In the genomic region with DNA sequence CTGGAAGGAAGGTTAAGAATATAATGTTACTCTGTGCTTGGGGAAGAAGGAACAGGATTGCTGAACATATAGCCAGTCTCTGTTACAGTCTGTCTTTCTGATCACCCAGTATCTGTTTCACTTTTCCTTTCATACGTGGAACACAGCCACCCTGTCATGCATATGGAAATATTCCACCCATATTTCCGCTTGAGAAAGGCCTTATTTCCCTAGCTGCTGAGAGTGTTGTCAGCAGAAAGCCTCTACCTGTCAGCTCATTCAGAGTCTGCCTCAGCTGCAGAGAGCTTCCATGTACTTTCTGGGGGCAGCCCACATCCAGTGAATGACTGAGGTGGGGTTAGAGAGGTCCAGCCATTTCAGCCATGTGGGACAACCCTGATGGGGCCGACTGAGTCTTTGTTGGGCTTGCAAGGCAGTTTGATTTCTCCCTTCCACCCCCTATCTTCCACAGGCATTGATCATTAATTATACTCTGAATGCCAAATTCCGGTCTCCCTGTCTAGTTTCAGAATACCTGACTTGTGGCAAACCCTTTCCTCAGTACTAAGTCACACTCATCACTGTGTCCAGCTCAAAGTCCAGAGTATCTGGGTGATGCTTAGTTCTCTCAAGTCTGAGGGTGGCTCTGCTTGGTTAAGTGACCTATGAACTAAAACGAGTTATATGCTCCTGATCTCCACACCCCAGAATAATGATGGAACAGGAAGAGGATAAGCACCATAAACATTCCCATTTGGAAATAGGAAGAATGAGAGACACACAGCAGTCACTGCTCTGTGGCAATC, we compare ENCODE assay signal across 10 cellular contexts. TPM values are rescaled to one million over a fixed set of nuclear protein-coding genes. Genes with fewer than 3 reads are reported as not detected.
DNase-seq lines count a peak whose midpoint lies in the region; ATAC-seq, FAIRE-seq and TF ChIP-seq lines count a peak whose summit lies in the region.
"Had no signal": no experiment of that assay in that cellular context is flagged by ENCODE, and none has a peak within 500 bp of the region (broad histone marks: within the 10 kb centered on the region; RNA-seq: fewer than 3 reads in every experiment).

No MANE protein-coding gene starts in this region.

- no peak for TF ChIP-seq EP300 in tibial nerve (IDR thresholded peaks at IDR 0.05)

- H3K9me3 ChIP-seq in pancreas = no peaks in the 10 kb centered on the region
- no peaks in the 10 kb centered on the region for H3K9me3 ChIP-seq in tibial nerve

- no peak overlapping the region for H3K4me3 ChIP-seq in pancreas
- H3K4me3 ChIP-seq in tibial nerve = no peak overlapping the region

- TF ChIP-seq POLR2A in GM12892 (IDR thresholded peaks at IDR 0.05; ENCODE audit: low read depth, low read length) (no peak; the same call in 1 of the 2 replicates), tibial nerve (IDR thresholded peaks at IDR 0.05) (no peak), erythroblast (IDR thresholded peaks at IDR 0.05; ENCODE audit: low read length) (no peak)

- no peaks in the 10 kb centered on the region for H3K36me3 ChIP-seq in pancreas
- no peaks in the 10 kb centered on the region for H3K36me3 ChIP-seq in tibial nerve

- POLR2A ChIA-PET in activated naive CD8-positive, alpha-beta T cell treated with anti-CD3 and anti-CD28 coated beads, Interleukin-2, amount 10 ng/mL, durations not matched to agents 7 days and 5 days (lab: Charles Lee) = interaction anchor here (1.5 kb wide), 1 partner anchor 23 kb away, joined by 5 read pairs; a partner anchor contains a TSS

- ATAC-seq in GM19395 (IDR thresholded peaks at IDR 0.05; ENCODE audit: unreplicated experiment) (peak; percentile 96), HG03135 (IDR thresholded peaks at IDR 0.05; ENCODE audit: unreplicated experiment) (peak; percentile 94), pancreas (no peak)
- peak; percentile 67 for ATAC-seq in activated naive CD8-positive, alpha-beta T cell treated with anti-CD3 and anti-CD28 coated beads, Interleukin-2, amount 10 ng/mL, durations not matched to agents 7 days and 5 days (ENCODE audit: low read depth)

- TF ChIP-seq CTCF in pancreas (IDR thresholded peaks at IDR 0.05) = no peak
- TF ChIP-seq CTCF in tibial nerve (IDR thresholded peaks at IDR 0.05) = no peak

- H3K27ac ChIP-seq in pancreas (no peak overlapping the region), tibial nerve (no peak overlapping the region)

- H3K4me1 Mint-ChIP-seq in activated naive CD8-positive, alpha-beta T cell treated with anti-CD3 and anti-CD28 coated beads, Interleukin-2, amount 10 ng/mL, durations not matched to agents 7 days and 5 days = peaks cover 22% of the 10 kb centered on the region

- H3K27me3 Mint-ChIP-seq in activated naive CD8-positive, alpha-beta T cell treated with anti-CD3 and anti-CD28 coated beads, Interleukin-2, amount 10 ng/mL, durations not matched to agents 7 days and 5 days = no peaks in the 10 kb centered on the region

- 48 to 64% methylated on average over 5 of the region's 5 CpGs for WGBS in pancreas, 2 donors
- WGBS in tibial nerve, 2 donors = 57 to 88% methylated on average over 5 of the region's 5 CpGs

- DNase-seq in GM12892 (ENCODE audit: insufficient read length) (no peak), pancreas (no peak), glomerular visceral epithelial cell (ENCODE audit: extremely low spot score) (no peak), tibial nerve (ENCODE audit: low spot score in 2 of 2) (no peak), erythroblast (lab: John Stamatoyannopoulos, UW) (no peak)
- DNase-seq in activated naive CD8-positive, alpha-beta T cell treated with anti-CD3 and anti-CD28 coated beads, Interleukin-2, amount 10 ng/mL, durations not matched to agents 7 days and 5 days = no peak
- DNase-seq: NCI-H187 had no signal

- H3K27ac Mint-ChIP-seq in activated naive CD8-positive, alpha-beta T cell treated with anti-CD3 and anti-CD28 coated beads, Interleukin-2, amount 10 ng/mL, durations not matched to agents 7 days and 5 days = peak overlapping the region; percentile 67

- FAIRE-seq in GM12892 (lab: Jason Lieb, UNC) (peak; percentile 87), pancreas (lab: Jason Lieb, UNC) (no peak)
- FAIRE-seq: G401.6 had no signal

- H3K4me1 ChIP-seq in pancreas (no peaks in the 10 kb centered on the region), tibial nerve (no peaks in the 10 kb centered on the region)

- intact Hi-C loops in pancreas (cut with DNase I) = no loop called here

- H3K9me3 Mint-ChIP-seq in activated naive CD8-positive, alpha-beta T cell treated with anti-CD3 and anti-CD28 coated beads, Interleukin-2, amount 10 ng/mL, durations not matched to agents 7 days and 5 days = no peaks in the 10 kb centered on the region

- H3K36me3 Mint-ChIP-seq in activated naive CD8-positive, alpha-beta T cell treated with anti-CD3 and anti-CD28 coated beads, Interleukin-2, amount 10 ng/mL, durations not matched to agents 7 days and 5 days = peaks cover 2% of the 10 kb centered on the region

- H3K4me3 Mint-ChIP-seq in activated naive CD8-positive, alpha-beta T cell treated with anti-CD3 and anti-CD28 coated beads, Interleukin-2, amount 10 ng/mL, durations not matched to agents 7 days and 5 days = peak overlapping the region; percentile 32

- no peaks in the 10 kb centered on the region for H3K27me3 ChIP-seq in pancreas
- H3K27me3 ChIP-seq in tibial nerve = no peaks in the 10 kb centered on the region

RNA-seq across cellular contexts. Expression of a gene that starts 6.6 kb away (rescaled TPM):
- polyA plus RNA-seq in GM12892 (2012; ENCODE audit: missing spikeins) = not detected
- 1 to 10 TPM in 1 of 2 experiments, not detected in 1; 1.6 TPM for total RNA-seq in activated naive CD8-positive, alpha-beta T cell treated with anti-CD3 and anti-CD28 coated beads, Interleukin-2, amount 10 ng/mL, durations not matched to agents 7 days and 5 days
- total RNA-seq in pancreas (not detected), tibial nerve (not detected)
- polyA plus RNA-seq in pancreas = not detected

RNA-seq across cellular contexts. Expression of a gene that starts 22.5 kb away (rescaled TPM):
- polyA plus RNA-seq in GM12892 (2012; ENCODE audit: missing spikeins) = 14.9 TPM
- total RNA-seq in activated naive CD8-positive, alpha-beta T cell treated with anti-CD3 and anti-CD28 coated beads, Interleukin-2, amount 10 ng/mL, durations not matched to agents 7 days and 5 days = 10 to 100 TPM; 59.8 to 64.9 TPM
- total RNA-seq in pancreas (10 to 100 TPM; 15.8 to 27.2 (median 21.4) TPM), tibial nerve (10 to 100 TPM; 14.3 to 43.2 (median 17.0) TPM)
- polyA plus RNA-seq in pancreas = 10 to 100 TPM; 24.8 to 80.3 TPM

RNA-seq across cellular contexts. Expression of a gene that starts 58.3 kb away (rescaled TPM):
- 20.4 TPM for polyA plus RNA-seq in GM12892 (2012; ENCODE audit: missing spikeins)
- 10 to 100 TPM; 47.9 to 50.5 TPM for total RNA-seq in activated naive CD8-positive, alpha-beta T cell treated with anti-CD3 and anti-CD28 coated beads, Interleukin-2, amount 10 ng/mL, durations not matched to agents 7 days and 5 days
- 10 to 100 TPM in 5 of 6 donors, 1 to 10 TPM in 1; 7.4 to 24.0 (median 15.3) TPM for total RNA-seq in pancreas
- polyA plus RNA-seq in pancreas = 10 to 100 TPM; 13.0 to 19.9 TPM
- 10 to 100 TPM in 3 of 4 donors, 1 to 10 TPM in 1; 5.5 to 27.3 (median 13.6) TPM for total RNA-seq in tibial nerve

Comparison
In these comparisons a context has a peak if more than half of its experiments do, and no peak if none do; other contexts are left out.
1. ATAC-seq: peak in GM19395 (single experiment), HG03135 (single experiment) and activated naive CD8-positive, alpha-beta T cell treated with anti-CD3 and anti-CD28 coated beads, Interleukin-2, amount 10 ng/mL, durations not matched to agents 7 days and 5 days (single experiment); none in pancreas (0 of 4).